17 cellular contexts compared by ENCODE assay signal in the genomic region with DNA sequence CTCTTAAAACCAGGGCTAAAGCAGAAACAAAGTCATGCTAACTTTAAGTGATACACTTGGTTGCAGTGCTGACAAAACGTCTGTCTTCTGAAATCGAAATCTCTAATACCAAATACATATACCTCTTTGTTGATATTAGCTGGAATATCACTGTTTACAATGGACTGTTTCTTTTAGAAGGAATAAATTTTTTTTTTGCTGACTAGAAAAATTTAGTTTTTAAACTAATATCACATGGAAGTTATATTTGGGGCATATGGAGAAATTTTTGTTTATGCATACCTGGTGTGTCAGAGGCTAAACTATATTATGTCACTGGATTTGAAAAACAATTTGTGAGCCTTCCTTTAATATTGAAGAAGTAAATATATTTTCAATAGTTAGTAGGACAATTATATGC. TPM values are rescaled to one million over a fixed set of nuclear protein-coding genes. Genes with fewer than 3 reads are reported as not detected.
DNase-seq lines count a peak whose midpoint lies in the region; ATAC-seq, FAIRE-seq and TF ChIP-seq lines count a peak whose summit lies in the region.
"Had no signal": no experiment of that assay in that cellular context is flagged by ENCODE, and none has a peak within 500 bp of the region (broad histone marks: within the 10 kb centered on the region; RNA-seq: fewer than 3 reads in every experiment).

No MANE protein-coding gene starts in this region.

- no peaks in the 10 kb centered on the region for H4K20me1 ChIP-seq in HepG2 (ENCODE audit: insufficient read depth, low read length)
- no peaks in the 10 kb centered on the region for H4K20me1 ChIP-seq in keratinocyte (ENCODE audit: control insufficient read depth, extremely low read depth, insufficient read depth, low read length)

- H3K4me1 Mint-ChIP-seq in activated T-helper 17 cell treated with anti-CD3 and anti-CD28 coated beads, Interleukin-2, amount 50 U/mL, for 72 hours: peaks cover 29% of the 10 kb centered on the region

- no peak for TF ChIP-seq CTCF in HepG2 (CRISPR knock-in tag; IDR thresholded peaks at IDR 0.05)
- TF ChIP-seq CTCF in right lobe of liver (IDR thresholded peaks at IDR 0.05): no peak
- no peak for TF ChIP-seq CTCF in keratinocyte (optimal IDR thresholded peaks at IDR 0.05 in 1 of 3, IDR thresholded peaks at IDR 0.05 in 1 of 3, conservative IDR thresholded peaks at IDR 0.05 in 1 of 3; ENCODE audit: extremely low read depth in 1 of 3, insufficient read depth in 2 of 3, low read length in 3 of 3)
- no peak for TF ChIP-seq CTCF in A673 (conservative IDR thresholded peaks at IDR 0.05; ENCODE audit: low read depth, low read length)

- H3K4me3 Mint-ChIP-seq in activated T-helper 17 cell treated with anti-CD3 and anti-CD28 coated beads, Interleukin-2, amount 50 U/mL, for 72 hours: no peak overlapping the region
- H3K4me3 Mint-ChIP-seq: CD4-positive, alpha-beta T cell had no signal

- TF ChIP-seq EP300 in HepG2 (IDR thresholded peaks at IDR 0.05; ENCODE audit: low read depth in 2 of 2, low read length in 2 of 2): no peak
- TF ChIP-seq EP300 in HepG2 (CRISPR knock-in tag; IDR thresholded peaks at IDR 0.05; ENCODE audit: borderline replicate concordance): no peak

- H3K4me2 ChIP-seq in HepG2 (ENCODE audit: low read depth, low read length) (no peak overlapping the region), keratinocyte (ENCODE audit: control insufficient read depth, extremely low read depth, insufficient read depth, low read depth, low read length) (peak overlapping the region; percentile 59)

- ATAC-seq in HepG2: no peak
- ATAC-seq in right lobe of liver: no peak
- ATAC-seq in activated T-helper 17 cell treated with anti-CD3 and anti-CD28 coated beads, Interleukin-2, amount 50 U/mL, for 72 hours (replicated peaks): no peak
- no peak for ATAC-seq in GM18498 (IDR thresholded peaks at IDR 0.05; ENCODE audit: unreplicated experiment)

- FAIRE-seq in HepG2 (lab: Jason Lieb, UNC) (no peak), keratinocyte (lab: Jason Lieb, UNC) (no peak)

- peak overlapping the region; percentile 23 for H3K27ac Mint-ChIP-seq in activated T-helper 17 cell treated with anti-CD3 and anti-CD28 coated beads, Interleukin-2, amount 50 U/mL, for 72 hours
- H3K27ac Mint-ChIP-seq: CD4-positive, alpha-beta T cell had no signal

- CTCF ChIA-PET in HepG2 (lab: Yijun Ruan, JAX; ENCODE audit: low intra/inter-chr PET ratio, low total read pairs): no interaction called here
- CTCF ChIA-PET in A673 (lab: Charles Lee): no interaction called here

- in situ Hi-C loops in HepG2 (cut with HindIII; ENCODE audit: extremely low pct_ligation_motif_present, low pct_unique_long_range_greater_than_20kb): no loop called here

- H3K27ac ChIP-seq in HepG2 (ENCODE audit: extremely low read length, insufficient read depth, low read length) (no peak overlapping the region), right lobe of liver (no peak overlapping the region), keratinocyte (ENCODE audit: control insufficient read depth, insufficient read depth, low read length) (no peak overlapping the region), A673 (ENCODE audit: low read depth, low read length, poor library complexity, severe bottlenecking) (no peak overlapping the region)
- H3K27ac ChIP-seq: C4-2B, GM23248 had no signal

- H3K9me3 ChIP-seq in HepG2 (ENCODE audit: low read length) (no peaks in the 10 kb centered on the region), right lobe of liver (no peaks in the 10 kb centered on the region), keratinocyte (ENCODE audit: control insufficient read depth, low read depth, low read length) (no peaks in the 10 kb centered on the region), A673 (ENCODE audit: low read depth, low read length, poor library complexity, severe bottlenecking) (no peaks in the 10 kb centered on the region)

- H3K27me3 Mint-ChIP-seq in activated T-helper 17 cell treated with anti-CD3 and anti-CD28 coated beads, Interleukin-2, amount 50 U/mL, for 72 hours: no peaks in the 10 kb centered on the region
- H3K27me3 Mint-ChIP-seq: CD4-positive, alpha-beta T cell had no signal

- H3K9ac ChIP-seq in HepG2 (ENCODE audit: insufficient read depth, low read depth, low read length): no peak overlapping the region
- H3K9ac ChIP-seq in keratinocyte (ENCODE audit: control insufficient read depth, extremely low read depth, insufficient read depth, low read length): no peak overlapping the region
- H3K9ac ChIP-seq: GM23248 had no signal

- no peak for TF ChIP-seq RAD21 in HepG2 (CRISPR knock-in tag; IDR thresholded peaks at IDR 0.05)

- H3K9me1 ChIP-seq in keratinocyte (ENCODE audit: control insufficient read depth, extremely low read depth, insufficient read depth, low read length): no peaks in the 10 kb centered on the region

- WGBS in HepG2 (ENCODE audit: low lambda C conversion rate): 99% methylated on average over 2 of the region's 2 CpGs
- WGBS in right lobe of liver (ENCODE audit: insufficient coverage, low coverage, low lambda C conversion rate, missing lambda C conversion rate): 91% methylated on average over 2 of the region's 2 CpGs

- H3K4me3 ChIP-seq in HepG2 (replicated peaks in 1 of 3; ENCODE audit: insufficient read depth in 1 of 3, low read depth in 2 of 3, low read length in 3 of 3) (no peak overlapping the region), right lobe of liver (no peak overlapping the region), keratinocyte (ENCODE audit: control insufficient read depth in 2 of 3, extremely low read depth in 1 of 3, insufficient read depth in 2 of 3, low read depth in 1 of 3, low read length in 3 of 3) (no peak overlapping the region), A673 (ENCODE audit: low read depth, low read length, poor library complexity, severe bottlenecking) (no peak overlapping the region)
- H3K4me3 ChIP-seq: GM23248 had no signal

- peaks cover 84% of the 10 kb centered on the region for H3K36me3 Mint-ChIP-seq in activated T-helper 17 cell treated with anti-CD3 and anti-CD28 coated beads, Interleukin-2, amount 50 U/mL, for 72 hours (ENCODE audit: low read depth)

- H3K36me3 ChIP-seq in HepG2 (replicated peaks in 1 of 2; ENCODE audit: control insufficient read depth in 1 of 2, insufficient read depth in 2 of 2, low read length in 2 of 2) (peaks cover 0 to 15% of the 10 kb centered on the region in 2 experiments; a peak in 1 of 5 replicates), right lobe of liver (no peaks in the 10 kb centered on the region), keratinocyte (ENCODE audit: control insufficient read depth in 2 of 2, extremely low read depth in 1 of 2, insufficient read depth in 2 of 2, low read length in 2 of 2) (no peaks in the 10 kb centered on the region), A673 (ENCODE audit: insufficient read depth, low read length, poor library complexity, severe bottlenecking) (no peaks in the 10 kb centered on the region)

- H3K79me2 ChIP-seq in HepG2 (ENCODE audit: insufficient read depth, low read length): peaks cover 9% of the 10 kb centered on the region
- H3K79me2 ChIP-seq in keratinocyte (ENCODE audit: control insufficient read depth, insufficient read depth, low read length): peaks cover 6% of the 10 kb centered on the region

- POLR2A ChIA-PET in HepG2 (lab: Yijun Ruan, JAX) (no interaction called here), A673 (lab: Charles Lee; ENCODE audit: low non-redundant PET) (no interaction called here)

- intact Hi-C loops in HepG2 (cut with micrococcal nuclease; ENCODE audit: unreplicated experiment): no loop called here
- intact Hi-C loops in right lobe of liver (cut with DNase I): no loop called here
- intact Hi-C loops in A673 (cut with micrococcal nuclease; ENCODE audit: unreplicated experiment): loop anchor here (10.0 kb wide), 1 partner anchor 64 kb away; no protein-coding TSS in a partner anchor

- BruUV-seq in HepG2 (replicated peaks; lab: Mats Ljungman, UMichigan): no TSS peak
- BruUV-seq in A673 (replicated peaks; lab: Mats Ljungman, UMichigan): no TSS peak

- TF ChIP-seq POLR2A in HepG2 (IDR thresholded peaks at IDR 0.05; ENCODE audit: insufficient read depth in 1 of 2, low read depth in 2 of 2, low read length in 2 of 2) (no peak), right lobe of liver (IDR thresholded peaks at IDR 0.05) (no peak)

- H2AFZ ChIP-seq in HepG2 (ENCODE audit: low read length) (no peak overlapping the region), keratinocyte (ENCODE audit: control insufficient read depth, low read length) (no peak overlapping the region)
- H2AFZ ChIP-seq: GM23248 had no signal

- no peaks in the 10 kb centered on the region for H3K27me3 ChIP-seq in HepG2 (ENCODE audit: control insufficient read depth in 1 of 2, insufficient read depth in 2 of 2, low read length in 2 of 2)
- no peaks in the 10 kb centered on the region for H3K27me3 ChIP-seq in right lobe of liver
- H3K27me3 ChIP-seq in keratinocyte (ENCODE audit: control insufficient read depth, extremely low read depth, insufficient read depth, low read length): no peaks in the 10 kb centered on the region
- no peaks in the 10 kb centered on the region for H3K27me3 ChIP-seq in A673 (replicated peaks; ENCODE audit: insufficient read depth, low read depth, low read length, poor library complexity)

- DNase-seq in HepG2 (ENCODE audit: low spot score): no peak
- no peak for DNase-seq in right lobe of liver
- DNase-seq in keratinocyte (ENCODE audit: low read depth, low spot score): no peak
- DNase-seq in KG1 (lab: John Stamatoyannopoulos, UW): no peak
- no peak for DNase-seq in A673 (ENCODE audit: low spot score)
- DNase-seq: 8988T; ACHN; CD4-positive, alpha-beta T cell; DMS153; DMS79; GDM1; HCEC 1CT; KBM-7 had no signal

- H3K9me3 Mint-ChIP-seq in activated T-helper 17 cell treated with anti-CD3 and anti-CD28 coated beads, Interleukin-2, amount 50 U/mL, for 72 hours: no peaks in the 10 kb centered on the region
- H3K9me3 Mint-ChIP-seq: CD4-positive, alpha-beta T cell had no signal

- dilution Hi-C loops in keratinocyte (cut with MboI; ENCODE audit: extremely low pct_ligation_motif_present, low sequenced_read_pairs): no loop called here

- peaks cover 16% of the 10 kb centered on the region for H3K4me1 ChIP-seq in HepG2 (ENCODE audit: insufficient read depth, low read length)
- peaks cover 0 to 8% (median 4%) of the 10 kb centered on the region in 4 donors for H3K4me1 ChIP-seq in right lobe of liver
- H3K4me1 ChIP-seq in keratinocyte (ENCODE audit: control insufficient read depth, extremely low read depth, insufficient read depth, low read length): peaks cover 17% of the 10 kb centered on the region
- peaks cover 32% of the 10 kb centered on the region for H3K4me1 ChIP-seq in A673 (ENCODE audit: insufficient read depth, low read length, poor library complexity, severe bottlenecking)

RNA-seq across cellular contexts. Expression of gene USP25, which starts 39.1 kb away (rescaled TPM):
- 26.3 and 34.5 TPM in 2 replicates for total RNA-seq in HepG2 (2016; rRNA removed; fragmentation: Illumina TruSeq; extraction: Trizol)
- 13.2 and 14.9 TPM in 2 replicates for total RNA-seq in HepG2 (2016; cell fraction: cytosol; rRNA removed; fragmentation: Illumina TruSeq; extraction: Trizol; ENCODE audit: low read depth)
- 26.0 and 33.3 TPM in 2 replicates for total RNA-seq in HepG2 (2016; cell fraction: insoluble cytoplasmic fraction; rRNA removed; fragmentation: Illumina TruSeq; extraction: Trizol)
- 22.1 and 27.5 TPM in 2 replicates for total RNA-seq in HepG2 (2016; cell fraction: membrane; rRNA removed; fragmentation: Illumina TruSeq; extraction: Trizol)
- 43.3 and 47.3 TPM in 2 replicates for total RNA-seq in HepG2 (2016; cell fraction: nucleus; rRNA removed; fragmentation: Illumina TruSeq; extraction: Trizol)
- 9.5 and 12.4 TPM in 2 replicates for polyA plus RNA-seq in HepG2 (2011; rRNA removed)
- polyA plus RNA-seq in HepG2 (2011; cell fraction: cytosol; rRNA removed): 4.4 and 7.8 TPM in 2 replicates
- polyA plus RNA-seq in HepG2 (2011; cell fraction: nucleus; rRNA removed): 6.4 and 8.8 TPM in 2 replicates
- 18.5 and 21.8 TPM in 2 replicates for polyA plus RNA-seq in HepG2 (2012)
- polyA plus RNA-seq in HepG2 (2016; cell fraction: cytosol; fragmentation: Illumina TruSeq; extraction: Trizol; ENCODE audit: low read depth): 2.3 and 2.6 TPM in 2 replicates
- 22.3 and 24.0 TPM in 2 replicates for polyA plus RNA-seq in HepG2 (2016; cell fraction: insoluble cytoplasmic fraction; fragmentation: Illumina TruSeq; extraction: Trizol; ENCODE audit: low read depth)
- 6.8 and 8.8 TPM in 2 replicates for polyA plus RNA-seq in HepG2 (2016; cell fraction: membrane; fragmentation: Illumina TruSeq; extraction: Trizol; ENCODE audit: low read depth)
- 15.4 and 17.1 TPM in 2 replicates for polyA plus RNA-seq in HepG2 (2016; cell fraction: nucleus; fragmentation: Illumina TruSeq; extraction: Trizol; ENCODE audit: insufficient read depth, low read depth)
- 17.2 and 27.7 TPM in 2 replicates for polyA minus RNA-seq in HepG2 (2011; rRNA and poly(A)+ RNA removed; ENCODE audit: low replicate concordance)
- 15.7 and 25.4 TPM in 2 replicates for polyA minus RNA-seq in HepG2 (2011; cell fraction: cytosol; rRNA and poly(A)+ RNA removed)
- polyA minus RNA-seq in HepG2 (2011; cell fraction: nucleus; rRNA and poly(A)+ RNA removed): 121 and 136 TPM in 2 replicates
- 10 to 100 TPM; 14.7 to 22.7 (median 18.7) TPM for total RNA-seq in right lobe of liver
- 10 to 100 TPM; 21.3 to 35.3 TPM for total RNA-seq in activated T-helper 17 cell treated with anti-CD3 and anti-CD28 coated beads, Interleukin-2, amount 50 U/mL, for 72 hours
- polyA plus RNA-seq in keratinocyte: 14.4 to 17.8 TPM (median 16.0 TPM) in 3 replicates
- polyA plus RNA-seq in keratinocyte (2011; ENCODE audit: low read depth): 22.7 TPM
- 12.7 and 22.4 TPM in 2 replicates for polyA plus RNA-seq in keratinocyte (2011; cell fraction: cytosol; rRNA removed)
- polyA plus RNA-seq in keratinocyte (2011; cell fraction: nucleus; rRNA removed): 14.7 and 18.1 TPM in 2 replicates
- 14.3 and 14.5 TPM in 2 replicates for polyA plus RNA-seq in keratinocyte (2012; ENCODE audit: low replicate concordance)
- polyA minus RNA-seq in keratinocyte: 8.4 to 55.9 TPM (median 40.1 TPM) in 3 replicates
- polyA minus RNA-seq in keratinocyte (2011; cell fraction: cytosol; rRNA and poly(A)+ RNA removed): 20.5 TPM
- 31.8 and 65.9 TPM in 2 replicates for polyA minus RNA-seq in keratinocyte (2011; cell fraction: nucleus; rRNA and poly(A)+ RNA removed)
- total RNA-seq in A673 (2021): 27.5 and 27.6 TPM in 2 replicates
